Comparison of ENCODE assay signal across 21 cellular contexts in the genomic region with DNA sequence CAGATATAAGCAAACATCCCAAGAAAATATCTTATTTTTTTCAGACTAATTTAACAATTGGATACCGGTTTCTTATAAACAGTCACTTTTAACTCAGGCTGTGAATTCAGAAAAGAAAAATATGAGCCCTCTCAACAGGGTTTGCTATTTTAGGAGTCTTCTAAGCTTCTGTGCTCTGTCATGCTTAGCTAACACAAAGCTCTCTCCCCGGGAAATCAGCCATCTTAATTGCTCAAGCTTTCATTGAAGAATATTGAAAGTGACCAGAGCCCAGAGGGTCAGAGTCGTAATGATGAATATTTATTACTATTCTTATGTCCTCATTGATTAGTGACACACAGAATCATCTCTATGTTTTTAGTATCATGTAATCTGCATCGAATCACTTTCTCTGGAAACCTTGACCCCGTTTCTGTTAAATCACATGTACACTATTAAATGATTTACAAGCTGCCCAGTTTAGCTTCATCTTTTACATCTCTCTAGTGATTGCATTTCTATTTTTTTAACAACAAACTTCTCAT.
DNase-seq lines count a peak whose midpoint lies in the region; ATAC-seq and TF ChIP-seq lines count a peak whose summit lies in the region.
"Had no signal": no experiment of that assay in that cellular context is flagged by ENCODE, and none has a peak within 500 bp of the region (broad histone marks: within the 10 kb centered on the region; RNA-seq: fewer than 3 reads in every experiment).

No MANE protein-coding gene starts in this region.

- H3K9me3 Mint-ChIP-seq in nephron progenitor cell = no peaks in the 10 kb centered on the region
- no peaks in the 10 kb centered on the region for H3K9me3 Mint-ChIP-seq in natural killer cell treated with Interleukin-12 subunit alpha and Interleukin-12 subunit beta and Interleukin-15 and Interleukin-18, amount 100 ng/mL, for 72 hours
- H3K9me3 Mint-ChIP-seq: activated naive CD8-positive, alpha-beta T cell treated with anti-CD3 and anti-CD28 coated beads for 36 hours had no signal

- H3K4me3 ChIP-seq in fibroblast of mammary gland (ENCODE audit: control insufficient read depth, low read depth, low read length) = no peak overlapping the region
- H3K4me3 ChIP-seq in H7 (ENCODE audit: insufficient read depth, low read depth, low read length) = no peak overlapping the region
- H3K4me3 ChIP-seq: K562, Peyer's patch had no signal

- no peaks in the 10 kb centered on the region for H3K27me3 ChIP-seq in H7 (ENCODE audit: control insufficient read depth, insufficient read depth, low read length)
- H3K27me3 ChIP-seq: BE2C, neutrophil, Peyer's patch had no signal

- H3K27ac Mint-ChIP-seq in nephron progenitor cell = peak overlapping the region; percentile 86
- no peak overlapping the region for H3K27ac Mint-ChIP-seq in natural killer cell treated with Interleukin-12 subunit alpha and Interleukin-12 subunit beta and Interleukin-15 and Interleukin-18, amount 100 ng/mL, for 72 hours
- H3K27ac Mint-ChIP-seq: activated naive CD8-positive, alpha-beta T cell treated with anti-CD3 and anti-CD28 coated beads for 36 hours had no signal

- DNase-seq in DMS79 treated with DMSO at 0.1 percent for 48 hours (lab: John Stamatoyannopoulos, UW) (peak; percentile 74), NCI-H82 treated with DMSO at 0.1 percent for 48 hours (lab: John Stamatoyannopoulos, UW; ENCODE audit: unreplicated experiment) (peak; percentile 9), fibroblast of mammary gland (ENCODE audit: low read depth) (peak; percentile 30), nephron progenitor cell (no peak), NCI-H128 (lab: John Stamatoyannopoulos, UW; ENCODE audit: unreplicated experiment) (no peak), T1000 (lab: John Stamatoyannopoulos, UW) (no peak), H7 (no peak)
- no peak for DNase-seq in natural killer cell treated with Interleukin-12 subunit alpha and Interleukin-12 subunit beta and Interleukin-15 and Interleukin-18, amount 100 ng/mL, for 72 hours (ENCODE audit: low spot score)
- DNase-seq: activated CD4-positive, alpha-beta T cell treated with anti-CD3 and anti-CD28 coated beads for 1 hour; activated naive CD8-positive, alpha-beta T cell treated with anti-CD3 and anti-CD28 coated beads for 36 hours; activated T-cell treated with anti-CD3 and anti-CD28 coated beads for 4 hours; BE2C; DMS 273 treated with DMSO at 0.1 percent for 48 hours; erythroblast; mammary epithelial cell; NCI-H1436; stimulated activated CD4-positive, alpha-beta T cell treated with anti-CD3 and anti-CD28 coated beads, Interleukin-12 subunit alpha, Interleukin-12 subunit beta, amount 100 ng/mL, for 4 hours; substantia nigra had no signal

- TF ChIP-seq CTCF in fibroblast of mammary gland (conservative IDR thresholded peaks at IDR 0.05; ENCODE audit: control insufficient read depth, insufficient read depth, low read depth, low read length) (no peak), nephron progenitor cell (IDR thresholded peaks at IDR 0.05) (no peak)

- no peak for ATAC-seq in natural killer cell treated with Interleukin-12 subunit alpha and Interleukin-12 subunit beta and Interleukin-15 and Interleukin-18, amount 100 ng/mL, for 72 hours
- ATAC-seq: K562 had no signal

- no peaks in the 10 kb centered on the region for H3K27me3 Mint-ChIP-seq in nephron progenitor cell (ENCODE audit: low read depth, poor library complexity)
- H3K27me3 Mint-ChIP-seq in natural killer cell treated with Interleukin-12 subunit alpha and Interleukin-12 subunit beta and Interleukin-15 and Interleukin-18, amount 100 ng/mL, for 72 hours = no peaks in the 10 kb centered on the region

- H3K4me1 Mint-ChIP-seq in nephron progenitor cell = peaks cover 14% of the 10 kb centered on the region
- no peaks in the 10 kb centered on the region for H3K4me1 Mint-ChIP-seq in natural killer cell treated with Interleukin-12 subunit alpha and Interleukin-12 subunit beta and Interleukin-15 and Interleukin-18, amount 100 ng/mL, for 72 hours (ENCODE audit: low read depth in 2 of 2)
- H3K4me1 Mint-ChIP-seq: activated naive CD8-positive, alpha-beta T cell treated with anti-CD3 and anti-CD28 coated beads for 36 hours had no signal

- no peaks in the 10 kb centered on the region for H3K36me3 ChIP-seq in H7 (replicated peaks; ENCODE audit: control insufficient read depth, insufficient read depth, low read length)
- H3K36me3 ChIP-seq: BE2C, neutrophil, Peyer's patch had no signal

- no peak overlapping the region for H3K4me3 Mint-ChIP-seq in nephron progenitor cell
- no peak overlapping the region for H3K4me3 Mint-ChIP-seq in natural killer cell treated with Interleukin-12 subunit alpha and Interleukin-12 subunit beta and Interleukin-15 and Interleukin-18, amount 100 ng/mL, for 72 hours
- H3K4me3 Mint-ChIP-seq: activated naive CD8-positive, alpha-beta T cell treated with anti-CD3 and anti-CD28 coated beads for 36 hours had no signal

- no peaks in the 10 kb centered on the region for H3K36me3 Mint-ChIP-seq in nephron progenitor cell (ENCODE audit: low read depth)
- no peaks in the 10 kb centered on the region for H3K36me3 Mint-ChIP-seq in natural killer cell treated with Interleukin-12 subunit alpha and Interleukin-12 subunit beta and Interleukin-15 and Interleukin-18, amount 100 ng/mL, for 72 hours
- H3K36me3 Mint-ChIP-seq: activated naive CD8-positive, alpha-beta T cell treated with anti-CD3 and anti-CD28 coated beads for 36 hours had no signal

Comparison
In these comparisons a context has a peak if more than half of its experiments do, and no peak if none do; other contexts are left out.
1. DNase-seq: peak in DMS79 treated with DMSO at 0.1 percent for 48 hours (single experiment), NCI-H82 treated with DMSO at 0.1 percent for 48 hours (single experiment) and fibroblast of mammary gland (single experiment); none in nephron progenitor cell (single experiment), NCI-H128 (single experiment), T1000 (single experiment), natural killer cell treated with Interleukin-12 subunit alpha and Interleukin-12 subunit beta and Interleukin-15 and Interleukin-18, amount 100 ng/mL, for 72 hours (single experiment) and H7 (single experiment).